ENCODE assay signal across 2 cellular contexts in genomic region chr12:14190694-14191093, GRCh38.
TF ChIP-seq lines count a peak whose summit lies in the region.

No MANE protein-coding gene starts in this region.

TF ChIP-seq in SK-N-SH, 30 proteins besides CTCF, POLR2A, EP300 and RAD21 (continued from another document):
- TF ChIP-seq, protein P1, sequence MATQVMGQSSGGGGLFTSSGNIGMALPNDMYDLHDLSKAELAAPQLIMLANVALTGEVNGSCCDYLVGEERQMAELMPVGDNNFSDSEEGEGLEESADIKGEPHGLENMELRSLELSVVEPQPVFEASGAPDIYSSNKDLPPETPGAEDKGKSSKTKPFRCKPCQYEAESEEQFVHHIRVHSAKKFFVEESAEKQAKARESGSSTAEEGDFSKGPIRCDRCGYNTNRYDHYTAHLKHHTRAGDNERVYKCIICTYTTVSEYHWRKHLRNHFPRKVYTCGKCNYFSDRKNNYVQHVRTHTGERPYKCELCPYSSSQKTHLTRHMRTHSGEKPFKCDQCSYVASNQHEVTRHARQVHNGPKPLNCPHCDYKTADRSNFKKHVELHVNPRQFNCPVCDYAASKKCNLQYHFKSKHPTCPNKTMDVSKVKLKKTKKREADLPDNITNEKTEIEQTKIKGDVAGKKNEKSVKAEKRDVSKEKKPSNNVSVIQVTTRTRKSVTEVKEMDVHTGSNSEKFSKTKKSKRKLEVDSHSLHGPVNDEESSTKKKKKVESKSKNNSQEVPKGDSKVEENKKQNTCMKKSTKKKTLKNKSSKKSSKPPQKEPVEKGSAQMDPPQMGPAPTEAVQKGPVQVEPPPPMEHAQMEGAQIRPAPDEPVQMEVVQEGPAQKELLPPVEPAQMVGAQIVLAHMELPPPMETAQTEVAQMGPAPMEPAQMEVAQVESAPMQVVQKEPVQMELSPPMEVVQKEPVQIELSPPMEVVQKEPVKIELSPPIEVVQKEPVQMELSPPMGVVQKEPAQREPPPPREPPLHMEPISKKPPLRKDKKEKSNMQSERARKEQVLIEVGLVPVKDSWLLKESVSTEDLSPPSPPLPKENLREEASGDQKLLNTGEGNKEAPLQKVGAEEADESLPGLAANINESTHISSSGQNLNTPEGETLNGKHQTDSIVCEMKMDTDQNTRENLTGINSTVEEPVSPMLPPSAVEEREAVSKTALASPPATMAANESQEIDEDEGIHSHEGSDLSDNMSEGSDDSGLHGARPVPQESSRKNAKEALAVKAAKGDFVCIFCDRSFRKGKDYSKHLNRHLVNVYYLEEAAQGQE (IDR thresholded peaks at IDR 0.05; ENCODE audit: low read depth, low read length): no peak
- TF ChIP-seq MEF2A (IDR thresholded peaks at IDR 0.05; ENCODE audit: borderline replicate concordance, low read depth) (no peak), IRF3 (IDR thresholded peaks at IDR 0.05; ENCODE audit: low read depth, low read length) (no peak), GATA2 (CRISPR knock-in tag; IDR thresholded peaks at IDR 0.05) (no peak), PBX3 (IDR thresholded peaks at IDR 0.05) (peak; percentile 30; the same call in 1 of the 2 replicates), MXI1 (IDR thresholded peaks at IDR 0.05; ENCODE audit: low read depth, low read length) (no peak)

TF ChIP-seq in SK-N-SH treated with all-trans-retinoic acid at 6 μM for 48 hours, 23 proteins besides CTCF, POLR2A, EP300 and RAD21 (continued from another document):
- TF ChIP-seq, protein P2, sequence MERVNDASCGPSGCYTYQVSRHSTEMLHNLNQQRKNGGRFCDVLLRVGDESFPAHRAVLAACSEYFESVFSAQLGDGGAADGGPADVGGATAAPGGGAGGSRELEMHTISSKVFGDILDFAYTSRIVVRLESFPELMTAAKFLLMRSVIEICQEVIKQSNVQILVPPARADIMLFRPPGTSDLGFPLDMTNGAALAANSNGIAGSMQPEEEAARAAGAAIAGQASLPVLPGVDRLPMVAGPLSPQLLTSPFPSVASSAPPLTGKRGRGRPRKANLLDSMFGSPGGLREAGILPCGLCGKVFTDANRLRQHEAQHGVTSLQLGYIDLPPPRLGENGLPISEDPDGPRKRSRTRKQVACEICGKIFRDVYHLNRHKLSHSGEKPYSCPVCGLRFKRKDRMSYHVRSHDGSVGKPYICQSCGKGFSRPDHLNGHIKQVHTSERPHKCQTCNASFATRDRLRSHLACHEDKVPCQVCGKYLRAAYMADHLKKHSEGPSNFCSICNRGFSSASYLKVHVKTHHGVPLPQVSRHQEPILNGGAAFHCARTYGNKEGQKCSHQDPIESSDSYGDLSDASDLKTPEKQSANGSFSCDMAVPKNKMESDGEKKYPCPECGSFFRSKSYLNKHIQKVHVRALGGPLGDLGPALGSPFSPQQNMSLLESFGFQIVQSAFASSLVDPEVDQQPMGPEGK (CRISPR knock-in tag; IDR thresholded peaks at IDR 0.05; ENCODE audit: borderline replicate concordance): no peak
- TF ChIP-seq ZNF70 (CRISPR knock-in tag; IDR thresholded peaks at IDR 0.05): no peak
- no peak for TF ChIP-seq GLIS3 (CRISPR knock-in tag; IDR thresholded peaks at IDR 0.05)
- no peak for TF ChIP-seq TOX (CRISPR knock-in tag; IDR thresholded peaks at IDR 0.05; ENCODE audit: borderline replicate concordance)
